In the genomic region with DNA sequence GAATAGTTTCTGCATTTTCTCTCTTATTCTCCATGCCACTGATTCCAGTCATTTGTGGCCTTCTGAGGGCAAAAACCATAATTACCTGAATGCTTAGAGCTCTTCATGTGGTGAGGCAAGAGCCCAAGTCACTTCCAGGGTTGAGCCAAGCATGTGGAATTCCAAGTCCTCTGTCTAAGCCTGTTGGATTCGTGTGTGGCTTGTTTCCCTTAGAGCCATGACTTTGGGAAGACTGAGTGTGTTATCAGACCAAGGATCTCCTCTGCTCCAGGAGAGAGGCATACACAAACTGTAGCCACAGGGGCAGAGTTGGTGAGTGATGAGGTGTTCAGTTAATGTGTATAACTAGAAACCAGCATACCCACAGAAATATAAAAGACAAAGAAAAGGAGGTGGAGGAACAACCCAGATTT, we compare ENCODE assay signal across 1 cellular context.
TF ChIP-seq lines count a peak whose summit lies in the region.

No MANE protein-coding gene starts in this region.

TF ChIP-seq in H1, 55 proteins besides CTCF, POLR2A, EP300 and RAD21:
- no peak for TF ChIP-seq TAF7 (optimal IDR thresholded peaks at IDR 0.05; ENCODE audit: borderline replicate concordance, low read depth, low read length)
- no peak for TF ChIP-seq POU5F1 (IDR thresholded peaks at IDR 0.05; ENCODE audit: low read depth, low read length)
- no peak for TF ChIP-seq CHD1 (IDR thresholded peaks at IDR 0.05; ENCODE audit: low read depth, low read length)
- no peak for TF ChIP-seq SUZ12 (IDR thresholded peaks at IDR 0.05; ENCODE audit: low read length)
- TF ChIP-seq SRF (IDR thresholded peaks at IDR 0.05; ENCODE audit: low read depth, low read length) = no peak
- no peak for TF ChIP-seq SP1 (IDR thresholded peaks at IDR 0.05; ENCODE audit: low read depth, low read length)
- TF ChIP-seq SIX5 (IDR thresholded peaks at IDR 0.05; ENCODE audit: low read depth, low read length) = no peak
- no peak for TF ChIP-seq RBBP5 (IDR thresholded peaks at IDR 0.05; ENCODE audit: borderline replicate concordance, low read depth, low read length)
- no peak for TF ChIP-seq SIRT6 (IDR thresholded peaks at IDR 0.05; ENCODE audit: low read length)
- no peak for TF ChIP-seq NRF1 (IDR thresholded peaks at IDR 0.05; ENCODE audit: low read depth, low read length)
- TF ChIP-seq KDM5A (IDR thresholded peaks at IDR 0.05; ENCODE audit: low read length) = no peak
- TF ChIP-seq CEBPB (IDR thresholded peaks at IDR 0.05; ENCODE audit: low read depth, low read length) = no peak
